Comparison of ENCODE assay signal across 1 cellular context in the genomic region with DNA sequence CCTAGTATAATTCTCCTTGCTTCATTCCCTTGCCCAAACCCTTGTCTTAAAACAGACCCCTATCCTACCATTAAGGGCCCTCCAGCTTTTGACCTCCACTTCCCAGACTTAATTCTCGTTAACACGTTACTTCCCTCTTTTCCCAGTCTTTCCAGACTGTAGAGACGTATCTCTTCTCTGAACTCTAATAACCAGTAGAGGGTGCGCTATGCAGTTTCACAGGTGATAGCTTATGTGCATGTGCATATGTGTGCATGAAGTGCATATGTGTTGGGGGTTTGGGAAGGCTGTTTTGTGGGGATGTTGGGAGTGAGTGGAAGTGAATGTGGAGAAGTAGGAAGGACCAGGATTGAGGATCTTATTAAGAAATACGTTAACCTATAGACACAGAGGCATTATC.
TF ChIP-seq lines count a peak whose summit lies in the region.

No MANE protein-coding gene starts in this region.

TF ChIP-seq in HCT116, 20 proteins besides CTCF, POLR2A, EP300 and RAD21 (continued from another document):
- TF ChIP-seq, protein P1, sequence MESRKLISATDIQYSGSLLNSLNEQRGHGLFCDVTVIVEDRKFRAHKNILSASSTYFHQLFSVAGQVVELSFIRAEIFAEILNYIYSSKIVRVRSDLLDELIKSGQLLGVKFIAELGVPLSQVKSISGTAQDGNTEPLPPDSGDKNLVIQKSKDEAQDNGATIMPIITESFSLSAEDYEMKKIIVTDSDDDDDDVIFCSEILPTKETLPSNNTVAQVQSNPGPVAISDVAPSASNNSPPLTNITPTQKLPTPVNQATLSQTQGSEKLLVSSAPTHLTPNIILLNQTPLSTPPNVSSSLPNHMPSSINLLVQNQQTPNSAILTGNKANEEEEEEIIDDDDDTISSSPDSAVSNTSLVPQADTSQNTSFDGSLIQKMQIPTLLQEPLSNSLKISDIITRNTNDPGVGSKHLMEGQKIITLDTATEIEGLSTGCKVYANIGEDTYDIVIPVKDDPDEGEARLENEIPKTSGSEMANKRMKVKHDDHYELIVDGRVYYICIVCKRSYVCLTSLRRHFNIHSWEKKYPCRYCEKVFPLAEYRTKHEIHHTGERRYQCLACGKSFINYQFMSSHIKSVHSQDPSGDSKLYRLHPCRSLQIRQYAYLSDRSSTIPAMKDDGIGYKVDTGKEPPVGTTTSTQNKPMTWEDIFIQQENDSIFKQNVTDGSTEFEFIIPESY (IDR thresholded peaks at IDR 0.05; ENCODE audit: extremely low read depth, insufficient replicate concordance, low read length), result no peak
- TF ChIP-seq SRF (IDR thresholded peaks at IDR 0.05; ENCODE audit: low read depth) (no peak), JUND (IDR thresholded peaks at IDR 0.05) (no peak), CEBPB (IDR thresholded peaks at IDR 0.05; ENCODE audit: low read depth) (no peak), ELF1 (IDR thresholded peaks at IDR 0.05; ENCODE audit: borderline replicate concordance, low read depth) (no peak), EZH2phosphoT487 (IDR thresholded peaks at IDR 0.05; ENCODE audit: borderline replicate concordance) (no peak), SP1 (IDR thresholded peaks at IDR 0.05; ENCODE audit: low read depth) (no peak)
- TF ChIP-seq, protein P2, sequence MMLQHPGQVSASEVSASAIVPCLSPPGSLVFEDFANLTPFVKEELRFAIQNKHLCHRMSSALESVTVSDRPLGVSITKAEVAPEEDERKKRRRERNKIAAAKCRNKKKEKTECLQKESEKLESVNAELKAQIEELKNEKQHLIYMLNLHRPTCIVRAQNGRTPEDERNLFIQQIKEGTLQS (IDR thresholded peaks at IDR 0.05), result no peak
